Comparison of ENCODE assay signal across 2 cellular contexts in genomic region chr9:96994531-96995016, GRCh38. TPM values are rescaled to one million over a fixed set of nuclear protein-coding genes. Genes with fewer than 3 reads are reported as not detected.
"Had no signal": no experiment of that assay in that cellular context is flagged by ENCODE, and none has a peak within 500 bp of the region (broad histone marks: within the 10 kb centered on the region; RNA-seq: fewer than 3 reads in every experiment).

No MANE protein-coding gene starts in this region.

RNA-seq across cellular contexts. Expression of gene CTSV, which starts 44.4 kb away (rescaled TPM):
- total RNA-seq: naive thymus-derived CD8-positive, alpha-beta T cell; ureter had no signal
- polyA plus RNA-seq: naive thymus-derived CD8-positive, alpha-beta T cell had no signal
